8 cellular contexts compared by ENCODE assay signal in genomic region chr9:134325096-134325812, GRCh38. TPM values are rescaled to one million over a fixed set of nuclear protein-coding genes. Genes with fewer than 3 reads are reported as not detected.
DNase-seq lines count a peak whose midpoint lies in the region; ATAC-seq lines count a peak whose summit lies in the region.

No MANE protein-coding gene starts in this region.

- DNase-seq in NOMO-1 (lab: John Stamatoyannopoulos, UW; ENCODE audit: unreplicated experiment in 2 of 2) (peak; percentile 10 to 19), NOMO-1 treated with dmso at 0.1 percent for 144 hours (lab: John Stamatoyannopoulos, UW; ENCODE audit: unreplicated experiment) (no peak), naive B cell (peak; percentile 41), NCI-H524 treated with DMSO at 0.1 percent for 48 hours (lab: John Stamatoyannopoulos, UW) (no peak)
- peak; percentile 18 for DNase-seq in activated CD4-positive, alpha-beta T cell treated with anti-CD3 and anti-CD28 coated beads for 48 hours

- H3K36me3 Mint-ChIP-seq in naive B cell: no peaks in the 10 kb centered on the region

- peaks cover 0 to 18% (median 0%) of the 10 kb centered on the region in 3 donors for H3K27me3 Mint-ChIP-seq in naive B cell

- peak overlapping the region; percentile 76 to 92 (median 84) for H3K4me3 Mint-ChIP-seq in naive B cell

- peak overlapping the region in 3 of 6 donors; percentile 62 to 89 (median 70) for H3K27ac Mint-ChIP-seq in naive B cell

- ATAC-seq in esophagus mucosa: peak; percentile 20
- ATAC-seq in naive B cell (ENCODE audit: low read depth in 2 of 2): peak; percentile 29 to 37
- no peak for ATAC-seq in HG03342 (IDR thresholded peaks at IDR 0.05; ENCODE audit: unreplicated experiment)
- no peak for ATAC-seq in HG03469 (IDR thresholded peaks at IDR 0.05; ENCODE audit: unreplicated experiment)

- H3K4me1 Mint-ChIP-seq in naive B cell: peaks cover 5 to 18% (median 14%) of the 10 kb centered on the region in 3 donors

- H3K9me3 Mint-ChIP-seq in naive B cell: no peaks in the 10 kb centered on the region

RNA-seq across cellular contexts. Expression of gene RXRA, which starts 1.0 kb away (rescaled TPM):
- 52.4 TPM for total RNA-seq in esophagus mucosa
- polyA plus RNA-seq in naive B cell (ENCODE audit: low read depth in 6 of 6): under 1 TPM in 5 of 6 donors, not detected in 1; 0.31 to 0.76 (median 0.50) TPM

Comparison
In these comparisons a context has a peak if more than half of its experiments do, and no peak if none do; other contexts are left out.
1. DNase-seq: peak in NOMO-1 (2 of 2), activated CD4-positive, alpha-beta T cell treated with anti-CD3 and anti-CD28 coated beads for 48 hours (single experiment) and naive B cell (single experiment); none in NOMO-1 treated with dmso at 0.1 percent for 144 hours (single experiment) and NCI-H524 treated with DMSO at 0.1 percent for 48 hours (single experiment).
2. ATAC-seq: peak in esophagus mucosa (single experiment) and naive B cell (2 of 2); none in HG03342 (single experiment) and HG03469 (single experiment).